18 cellular contexts compared by ENCODE assay signal in genomic region chr20:44517454-44517853, GRCh38. TPM values are rescaled to one million over a fixed set of nuclear protein-coding genes. Genes with fewer than 3 reads are reported as not detected.
DNase-seq lines count a peak whose midpoint lies in the region; ATAC-seq and TF ChIP-seq lines count a peak whose summit lies in the region.
"Had no signal": no experiment of that assay in that cellular context is flagged by ENCODE, and none has a peak within 500 bp of the region (broad histone marks: within the 10 kb centered on the region; RNA-seq: fewer than 3 reads in every experiment).

No MANE protein-coding gene starts in this region.

- no peak for TF ChIP-seq POLR2A in esophagus muscularis mucosa (IDR thresholded peaks at IDR 0.05; ENCODE audit: low read depth)

- POLR2A ChIA-PET in CD8-positive, alpha-beta memory T cell (lab: Charles Lee), result no interaction called here

- no peaks in the 10 kb centered on the region for H3K9me3 ChIP-seq in CD8-positive, alpha-beta memory T cell (ENCODE audit: low read length)
- no peaks in the 10 kb centered on the region for H3K9me3 ChIP-seq in esophagus muscularis mucosa
- no peaks in the 10 kb centered on the region for H3K9me3 ChIP-seq in osteoblast (ENCODE audit: low read depth, low read length)
- H3K9me3 ChIP-seq: tibial artery had no signal

- H4K20me1 ChIP-seq in osteoblast (ENCODE audit: insufficient read depth, low read length), result peaks cover 17% of the 10 kb centered on the region

- no peak for ATAC-seq in omental fat pad (ENCODE audit: low FRiP score)
- ATAC-seq: GM23338; left cardiac atrium; stimulated activated memory B cell treated with anti-CD40 and anti-IgM and Interleukin-4, amounts not matched to agents 10 μg/mL and 1 μg/mL and 100 μg/mL, for 72 hours had no signal

- 74% methylated on average over 3 of the region's 3 CpGs for WGBS in esophagus muscularis mucosa

- no peak overlapping the region for H3K4me3 ChIP-seq in CD8-positive, alpha-beta memory T cell (ENCODE audit: low read length)
- H3K4me3 ChIP-seq in esophagus muscularis mucosa, result no peak overlapping the region
- no peak overlapping the region for H3K4me3 ChIP-seq in osteoblast (ENCODE audit: insufficient read depth, low read length)
- H3K4me3 ChIP-seq: GM23338, tibial artery had no signal

- CTCF ChIA-PET in CD8-positive, alpha-beta memory T cell (lab: Charles Lee), result no interaction called here

- H3K36me3 ChIP-seq in CD8-positive, alpha-beta memory T cell (ENCODE audit: insufficient read depth, low read length), result peaks cover 4% of the 10 kb centered on the region
- H3K36me3 ChIP-seq in esophagus muscularis mucosa (peaks cover 5 to 10% (median 9%) of the 10 kb centered on the region in 4 donors), osteoblast (ENCODE audit: insufficient read depth, low read length) (peaks cover 3% of the 10 kb centered on the region)

- no peak overlapping the region for H3K4me2 ChIP-seq in osteoblast (ENCODE audit: insufficient read depth, low read length)
- H3K4me2 ChIP-seq: GM23338 had no signal

- peaks cover 33 to 34% of the 10 kb centered on the region in 2 donors for H3K36me3 Mint-ChIP-seq in CD14-positive monocyte
- peaks cover 0 to 57% (median 6%) of the 10 kb centered on the region in 3 donors for H3K36me3 Mint-ChIP-seq in CD8-positive, alpha-beta memory T cell
- H3K36me3 Mint-ChIP-seq in activated CD4-positive, alpha-beta T cell treated with anti-CD3 and anti-CD28 coated beads, Interleukin-2, amount 10 ng/mL, durations not matched to agents 24 days and 14 days (ENCODE audit: low read depth), result peaks cover 20% of the 10 kb centered on the region

- no peaks in the 10 kb centered on the region for H3K27me3 ChIP-seq in CD8-positive, alpha-beta memory T cell (ENCODE audit: insufficient read depth, low read length, poor library complexity, severe bottlenecking)
- H3K27me3 ChIP-seq in esophagus muscularis mucosa (no peaks in the 10 kb centered on the region), osteoblast (ENCODE audit: insufficient read depth, low read length) (no peaks in the 10 kb centered on the region)
- H3K27me3 ChIP-seq: tibial artery had no signal

- no peak for TF ChIP-seq CTCF in CD14-positive monocyte (IDR thresholded peaks at IDR 0.05)
- no peak for TF ChIP-seq CTCF in esophagus muscularis mucosa (IDR thresholded peaks at IDR 0.05)
- no peak for TF ChIP-seq CTCF in osteoblast (IDR thresholded peaks at IDR 0.05; ENCODE audit: extremely low read depth, low read depth, low read length)
- no peak for TF ChIP-seq CTCF in omental fat pad (IDR thresholded peaks at IDR 0.05)

- no peaks in the 10 kb centered on the region for H3K9me3 Mint-ChIP-seq in CD14-positive monocyte
- H3K9me3 Mint-ChIP-seq in CD8-positive, alpha-beta memory T cell, result no peaks in the 10 kb centered on the region
- no peaks in the 10 kb centered on the region for H3K9me3 Mint-ChIP-seq in activated CD4-positive, alpha-beta T cell treated with anti-CD3 and anti-CD28 coated beads, Interleukin-2, amount 10 ng/mL, durations not matched to agents 24 days and 14 days
- H3K9me3 Mint-ChIP-seq: GM23338; stimulated activated memory B cell treated with anti-CD40 and anti-IgM and Interleukin-4, amounts not matched to agents 10 μg/mL and 1 μg/mL and 100 μg/mL, for 72 hours had no signal

- H3K4me3 Mint-ChIP-seq in CD14-positive monocyte, result no peak overlapping the region
- peak overlapping the region in 5 of 7 donors; percentile 1 to 75 (median 18) for H3K4me3 Mint-ChIP-seq in CD8-positive, alpha-beta memory T cell
- H3K4me3 Mint-ChIP-seq in activated CD4-positive, alpha-beta T cell treated with anti-CD3 and anti-CD28 coated beads, Interleukin-2, amount 10 ng/mL, durations not matched to agents 24 days and 14 days, result no peak overlapping the region
- H3K4me3 Mint-ChIP-seq: GM23338; stimulated activated memory B cell treated with anti-CD40 and anti-IgM and Interleukin-4, amounts not matched to agents 10 μg/mL and 1 μg/mL and 100 μg/mL, for 72 hours had no signal

- H3K4me1 ChIP-seq in CD8-positive, alpha-beta memory T cell (ENCODE audit: insufficient read depth, low read length), result peaks cover 60% of the 10 kb centered on the region
- H3K4me1 ChIP-seq in esophagus muscularis mucosa (peaks cover 61 to 92% (median 87%) of the 10 kb centered on the region in 4 donors), osteoblast (ENCODE audit: insufficient read depth, low read length) (peaks cover 24% of the 10 kb centered on the region)

- H3K27ac ChIP-seq in CD8-positive, alpha-beta memory T cell (ENCODE audit: low read depth, low read length), result no peak overlapping the region
- peak overlapping the region; percentile 22 to 99 (median 75) for H3K27ac ChIP-seq in esophagus muscularis mucosa (replicated peaks in 1 of 4)
- H3K27ac ChIP-seq in osteoblast (ENCODE audit: low read depth, low read length), result peak overlapping the region; percentile 63

- peak overlapping the region in 4 of 7 donors; percentile 52 to 77 (median 57) for H3K27ac Mint-ChIP-seq in CD14-positive monocyte
- H3K27ac Mint-ChIP-seq in CD8-positive, alpha-beta memory T cell, result peak overlapping the region; percentile 6 to 89 (median 76)
- no peak overlapping the region for H3K27ac Mint-ChIP-seq in activated CD4-positive, alpha-beta T cell treated with anti-CD3 and anti-CD28 coated beads, Interleukin-2, amount 10 ng/mL, durations not matched to agents 24 days and 14 days
- H3K27ac Mint-ChIP-seq: GM23338; stimulated activated memory B cell treated with anti-CD40 and anti-IgM and Interleukin-4, amounts not matched to agents 10 μg/mL and 1 μg/mL and 100 μg/mL, for 72 hours had no signal

- no peak overlapping the region for H2AFZ ChIP-seq in osteoblast (ENCODE audit: low read length)
- H2AFZ ChIP-seq: GM23338 had no signal

- no peak for DNase-seq in CD14-positive monocyte (ENCODE audit: low spot score)
- no peak for DNase-seq in CD8-positive, alpha-beta memory T cell
- DNase-seq in esophagus muscularis mucosa (ENCODE audit: extremely low spot score), result no peak
- DNase-seq in osteoblast (ENCODE audit: insufficient read length, low spot score, missing footprints), result no peak
- DNase-seq in omental fat pad (ENCODE audit: low spot score), result no peak
- no peak for DNase-seq in activated CD4-positive, alpha-beta T cell treated with anti-CD3 and anti-CD28 coated beads, Interleukin-2, amount 10 ng/mL, durations not matched to agents 24 days and 14 days
- DNase-seq in putamen (ENCODE audit: low spot score), result no peak
- DNase-seq: activated CD4-positive, CD25-positive, alpha-beta regulatory T cell treated with anti-CD3 and anti-CD28 coated beads, Interleukin-2, amount 50 U/mL, for 72 hours; activated gamma-delta T cell treated with Interleukin-2 at 50 U/mL for 16 hours; cortex of kidney; foreskin fibroblast; left cardiac atrium; midbrain; NCI-H524 treated with DMSO at 0.1 percent for 48 hours; retina; tibial artery had no signal

- peaks cover 91% of the 10 kb centered on the region for H3K79me2 ChIP-seq in osteoblast (ENCODE audit: insufficient read depth, low read length)

- no peaks in the 10 kb centered on the region for H3K27me3 Mint-ChIP-seq in CD14-positive monocyte (ENCODE audit: low read depth in 3 of 3)
- peaks cover 0 to 1% of the 10 kb centered on the region in 2 donors for H3K27me3 Mint-ChIP-seq in CD8-positive, alpha-beta memory T cell
- no peaks in the 10 kb centered on the region for H3K27me3 Mint-ChIP-seq in activated CD4-positive, alpha-beta T cell treated with anti-CD3 and anti-CD28 coated beads, Interleukin-2, amount 10 ng/mL, durations not matched to agents 24 days and 14 days
- H3K27me3 Mint-ChIP-seq: stimulated activated memory B cell treated with anti-CD40 and anti-IgM and Interleukin-4, amounts not matched to agents 10 μg/mL and 1 μg/mL and 100 μg/mL, for 72 hours had no signal

- peaks cover 33% of the 10 kb centered on the region for H3K4me1 Mint-ChIP-seq in CD14-positive monocyte
- peaks cover 62 to 84% (median 84%) of the 10 kb centered on the region in 3 donors for H3K4me1 Mint-ChIP-seq in CD8-positive, alpha-beta memory T cell
- H3K4me1 Mint-ChIP-seq in activated CD4-positive, alpha-beta T cell treated with anti-CD3 and anti-CD28 coated beads, Interleukin-2, amount 10 ng/mL, durations not matched to agents 24 days and 14 days, result peaks cover 29% of the 10 kb centered on the region

- intact Hi-C loops in CD14-positive monocyte (cut with micrococcal nuclease), result no loop called here
- intact Hi-C loops in esophagus muscularis mucosa (cut with DNase I), result loop anchor here (10.0 kb wide), 1 partner anchor 133 kb away; no protein-coding TSS in a partner anchor
- intact Hi-C loops in activated CD4-positive, alpha-beta T cell treated with anti-CD3 and anti-CD28 coated beads, Interleukin-2, amount 10 ng/mL, durations not matched to agents 24 days and 14 days (cut with micrococcal nuclease), result no loop called here

- TF ChIP-seq EP300 in esophagus muscularis mucosa (IDR thresholded peaks at IDR 0.05), result no peak

RNA-seq across cellular contexts. Expression of gene SERINC3, which starts 4.4 kb away (rescaled TPM):
- 100 to 1,000 TPM; 157 to 194 TPM for polyA plus RNA-seq in CD14-positive monocyte
- total RNA-seq in CD8-positive, alpha-beta memory T cell, result 10 to 100 TPM; 59.9 to 61.6 TPM
- 204 TPM for polyA plus RNA-seq in CD8-positive, alpha-beta memory T cell
- total RNA-seq in esophagus muscularis mucosa (100 to 1,000 TPM; 121 to 175 (median 138) TPM), osteoblast (167 and 191 TPM in 2 replicates), omental fat pad (100 to 1,000 TPM; 102 to 157 (median 121) TPM)
- 47.1 and 49.6 TPM in 2 replicates for total RNA-seq in activated CD4-positive, alpha-beta T cell treated with anti-CD3 and anti-CD28 coated beads, Interleukin-2, amount 10 ng/mL, durations not matched to agents 24 days and 14 days

RNA-seq across cellular contexts. Expression of gene TTPAL, which starts 41.8 kb away (rescaled TPM):
- 1 to 10 TPM; 3.0 to 4.9 TPM for polyA plus RNA-seq in CD14-positive monocyte
- total RNA-seq in CD8-positive, alpha-beta memory T cell, result 10 to 100 TPM; 29.3 to 31.6 TPM
- 15.9 TPM for polyA plus RNA-seq in CD8-positive, alpha-beta memory T cell
- 10 to 100 TPM in 3 of 4 donors, 1 to 10 TPM in 1; 9.6 to 18.2 (median 13.0) TPM for total RNA-seq in esophagus muscularis mucosa
- 12.1 and 12.7 TPM in 2 replicates for total RNA-seq in osteoblast
- 10 to 100 TPM; 14.5 to 40.8 (median 23.6) TPM for total RNA-seq in omental fat pad
- total RNA-seq in activated CD4-positive, alpha-beta T cell treated with anti-CD3 and anti-CD28 coated beads, Interleukin-2, amount 10 ng/mL, durations not matched to agents 24 days and 14 days, result 22.6 and 23.2 TPM in 2 replicates

Comparison
In these comparisons a context has a peak if more than half of its experiments do, and no peak if none do; other contexts are left out.
1. H3K4me3 Mint-ChIP-seq: peak in CD8-positive, alpha-beta memory T cell (5 of 7); none in CD14-positive monocyte (0 of 2) and activated CD4-positive, alpha-beta T cell treated with anti-CD3 and anti-CD28 coated beads, Interleukin-2, amount 10 ng/mL, durations not matched to agents 24 days and 14 days (single experiment).